ENCODE assay signal across 24 cellular contexts in genomic region chr7:845091-845490, GRCh38.
"Had no signal": no experiment of that assay in that cellular context is flagged by ENCODE, and none has a peak within 500 bp of the region (broad histone marks: within the 10 kb centered on the region; RNA-seq: fewer than 3 reads in every experiment).

No MANE protein-coding gene starts in this region.

- DNase-seq: activated CD4-positive, alpha-beta T cell treated with anti-CD3 and anti-CD28 coated beads for 1 hour; activated CD4-positive, alpha-beta T cell treated with anti-CD3 and anti-CD28 coated beads, Interleukin-2, amount 10 ng/mL, durations not matched to agents 7 days and 5 days; activated CD8-positive, alpha-beta T cell treated with anti-CD3 and anti-CD28 coated beads for 36 hours; activated gamma-delta T cell treated with Interleukin-2 at 50 U/mL for 16 hours; activated naive CD4-positive, alpha-beta T cell treated with anti-CD3 and anti-CD28 coated beads, Interleukin-2, amount 50 U/mL, for 16 hours; activated T-cell treated with anti-CD3 and anti-CD28 coated beads, Interleukin-2, amount 50 U/mL, for 4 hours; amniotic stem cell; effector CD8-positive, alpha-beta T cell; erythroblast; lower lobe of right lung; mesenchymal stem cell; occipital lobe; right cardiac atrium; spleen; stimulated activated naive CD4-positive, alpha-beta T cell; T-helper 2 cell; testis; transverse colon had no signal

- H3K9me3 Mint-ChIP-seq: activated CD8-positive, alpha-beta T cell treated with anti-CD3 and anti-CD28 coated beads for 36 hours; activated T-cell treated with anti-CD3 and anti-CD28 coated beads, Interleukin-2, amount 50 U/mL, for 4 hours; activated T-helper 17 cell treated with anti-CD3 and anti-CD28 coated beads, Interleukin-2, amount 50 U/mL, for 72 hours; central memory CD8-positive, alpha-beta T cell had no signal

- H3K27ac ChIP-seq: heart left ventricle, left lung, lower lobe of right lung, neural progenitor cell, spleen, testis had no signal

- H3K4me2 ChIP-seq: neural progenitor cell had no signal

- H3K27me3 ChIP-seq: heart left ventricle, left lung, neural progenitor cell, spleen, testis, transverse colon had no signal

- H2AFZ ChIP-seq: neural progenitor cell had no signal

- H3K27me3 Mint-ChIP-seq: activated CD4-positive, alpha-beta T cell treated with anti-CD3 and anti-CD28 coated beads, Interleukin-2, amount 10 ng/mL, durations not matched to agents 7 days and 5 days; activated CD8-positive, alpha-beta T cell treated with anti-CD3 and anti-CD28 coated beads for 36 hours; activated T-helper 17 cell treated with anti-CD3 and anti-CD28 coated beads, Interleukin-2, amount 50 U/mL, for 72 hours; central memory CD8-positive, alpha-beta T cell; naive thymus-derived CD8-positive, alpha-beta T cell had no signal

- H3K4me1 ChIP-seq: left lung, lower lobe of right lung, neural progenitor cell, spleen, testis had no signal

- H3K4me3 Mint-ChIP-seq: activated CD4-positive, alpha-beta T cell treated with anti-CD3 and anti-CD28 coated beads, Interleukin-2, amount 10 ng/mL, durations not matched to agents 7 days and 5 days; activated CD8-positive, alpha-beta T cell treated with anti-CD3 and anti-CD28 coated beads for 36 hours; activated T-cell treated with anti-CD3 and anti-CD28 coated beads, Interleukin-2, amount 50 U/mL, for 4 hours; activated T-helper 17 cell treated with anti-CD3 and anti-CD28 coated beads, Interleukin-2, amount 50 U/mL, for 72 hours; central memory CD8-positive, alpha-beta T cell; naive thymus-derived CD8-positive, alpha-beta T cell; neural progenitor cell had no signal

- H3K9me3 ChIP-seq: heart left ventricle, lower lobe of right lung, spleen, testis, transverse colon had no signal

- H3K4me3 ChIP-seq: heart left ventricle, left lung, lower lobe of right lung, neural progenitor cell, spleen, testis, transverse colon had no signal

- ATAC-seq: activated CD8-positive, alpha-beta T cell treated with anti-CD3 and anti-CD28 coated beads for 36 hours; activated T-cell treated with anti-CD3 and anti-CD28 coated beads, Interleukin-2, amount 50 U/mL, for 4 hours; activated T-helper 17 cell treated with anti-CD3 and anti-CD28 coated beads, Interleukin-2, amount 50 U/mL, for 72 hours; left lung; naive thymus-derived CD8-positive, alpha-beta T cell had no signal

- H3K27ac Mint-ChIP-seq: activated CD4-positive, alpha-beta T cell treated with anti-CD3 and anti-CD28 coated beads, Interleukin-2, amount 10 ng/mL, durations not matched to agents 7 days and 5 days; activated CD8-positive, alpha-beta T cell treated with anti-CD3 and anti-CD28 coated beads for 36 hours; activated T-helper 17 cell treated with anti-CD3 and anti-CD28 coated beads, Interleukin-2, amount 50 U/mL, for 72 hours; neural progenitor cell had no signal

- H3K4me1 Mint-ChIP-seq: activated CD4-positive, alpha-beta T cell treated with anti-CD3 and anti-CD28 coated beads, Interleukin-2, amount 10 ng/mL, durations not matched to agents 7 days and 5 days; activated T-helper 17 cell treated with anti-CD3 and anti-CD28 coated beads, Interleukin-2, amount 50 U/mL, for 72 hours had no signal

- H3K36me3 ChIP-seq: neural progenitor cell had no signal

- H3K9ac ChIP-seq: neural progenitor cell had no signal
